Comparison of ENCODE assay signal across 34 cellular contexts in genomic region chr18:22086973-22087372, GRCh38.
"Had no signal": no experiment of that assay in that cellular context is flagged by ENCODE, and none has a peak within 500 bp of the region (broad histone marks: within the 10 kb centered on the region; RNA-seq: fewer than 3 reads in every experiment).

No MANE protein-coding gene starts in this region.

- FAIRE-seq: astrocyte, TTC549 had no signal

- DNase-seq: activated B cell treated with CpG ODN at 0.5 μM for 24 hours; activated CD4-positive, alpha-beta memory T cell treated with anti-CD3 and anti-CD28 coated beads for 36 hours; activated CD4-positive, alpha-beta T cell treated with anti-CD3 and anti-CD28 coated beads for 4 hours; activated CD4-positive, alpha-beta T cell treated with anti-CD3 and anti-CD28 coated beads, Interleukin-2, amount 10 ng/mL, durations not matched to agents 24 days and 14 days; activated CD4-positive, alpha-beta T cell treated with anti-CD3 and anti-CD28 coated beads, Interleukin-2, amount 50 U/mL, for 1 hour; activated CD4-positive, alpha-beta T cell treated with anti-CD3 and anti-CD28 coated beads, Interleukin-2, amount 50 U/mL, for 4 hours; activated CD4-positive, CD25-positive, alpha-beta regulatory T cell treated with anti-CD3 and anti-CD28 coated beads, Interleukin-2, amount 50 U/mL, for 72 hours; activated CD8-positive, alpha-beta memory T cell treated with anti-CD3 and anti-CD28 coated beads, Interleukin-2, amount 50 U/mL, for 4 hours; activated CD8-positive, alpha-beta T cell treated with anti-CD3 and anti-CD28 coated beads for 36 hours; activated effector memory CD4-positive, alpha-beta T cell treated with anti-CD3 and anti-CD28 coated beads, Interleukin-2, amount 50 U/mL, for 16 hours; activated gamma-delta T cell treated with Interleukin-2 at 50 U/mL for 16 hours; activated naive CD4-positive, alpha-beta T cell; activated naive CD4-positive, alpha-beta T cell treated with anti-CD3 and anti-CD28 coated beads for 36 hours; activated naive CD4-positive, alpha-beta T cell treated with anti-CD3 and anti-CD28 coated beads, Interleukin-2, amount 50 U/mL, for 16 hours; activated naive CD8-positive, alpha-beta T cell treated with anti-CD3 and anti-CD28 coated beads for 36 hours; activated T-cell treated with anti-CD3 and anti-CD28 coated beads for 4 hours; activated T-cell treated with anti-CD3 and anti-CD28 coated beads, Interleukin-2, amount 50 U/mL, for 1 hour; activated T-cell treated with anti-CD3 and anti-CD28 coated beads, Interleukin-2, amount 50 U/mL, for 4 hours; activated T-cell treated with anti-CD3 and anti-CD28 coated beads, Interleukin-2, amount 50 U/mL, for 72 hours; adrenal gland; amniotic stem cell; aorta; body of pancreas; brain microvascular endothelial cell; central memory CD4-positive, alpha-beta T cell; T-helper 1 cell; T-helper 2 cell; T-helper 9 cell had no signal

- ATAC-seq: activated CD8-positive, alpha-beta T cell treated with anti-CD3 and anti-CD28 coated beads for 36 hours; activated naive CD4-positive, alpha-beta T cell treated with anti-CD3 and anti-CD28 coated beads, Interleukin-2, amount 50 U/mL, for 72 hours; activated T-cell treated with anti-CD3 and anti-CD28 coated beads, Interleukin-2, amount 50 U/mL, for 4 hours; activated T-cell treated with anti-CD3 and anti-CD28 coated beads, Interleukin-2, amount 50 U/mL, for 72 hours; activated T-helper 17 cell treated with anti-CD3 and anti-CD28 coated beads, Interleukin-2, amount 50 U/mL, for 72 hours; body of pancreas had no signal

- H3K27ac ChIP-seq: adrenal gland, brain microvascular endothelial cell, breast epithelium, VCaP had no signal

- H3K36me3 ChIP-seq: adrenal gland, brain microvascular endothelial cell, breast epithelium had no signal

- H3K27me3 ChIP-seq: adrenal gland, body of pancreas, brain microvascular endothelial cell, breast epithelium had no signal

- H3K4me1 ChIP-seq: adrenal gland, breast epithelium had no signal

- H3K4me3 ChIP-seq: adrenal gland, body of pancreas, breast epithelium had no signal

- H3K9me3 ChIP-seq: adrenal gland, body of pancreas, breast epithelium had no signal
